21 cellular contexts compared by ENCODE assay signal in genomic region chr3:160691962-160692361, GRCh38. TPM values are rescaled to one million over a fixed set of nuclear protein-coding genes. Genes with fewer than 3 reads are reported as not detected.
"Had no signal": no experiment of that assay in that cellular context is flagged by ENCODE, and none has a peak within 500 bp of the region (broad histone marks: within the 10 kb centered on the region; RNA-seq: fewer than 3 reads in every experiment).

No MANE protein-coding gene starts in this region.

- H3K4me1 ChIP-seq: Peyer's patch, SJCRH30 had no signal

- H3K27me3 ChIP-seq: MG63, Peyer's patch, SJCRH30 had no signal

- H3K27ac ChIP-seq: Peyer's patch, SJCRH30 had no signal

- H3K9me3 ChIP-seq: MG63, Peyer's patch, SJCRH30 had no signal

- H3K4me3 ChIP-seq: MG63, Peyer's patch, SJCRH30 had no signal

- ATAC-seq: Right ventricle myocardium inferior, SK-N-SH treated with all-trans-retinoic acid at 6 μM for 48 hours had no signal

- DNase-seq: KBM-7, MG63, NCI-H1092 treated with DMSO at 0.1 percent for 48 hours, NCI-H1436, NCI-H187, NCI-H2029, NCI-H2081 treated with DMSO at 0.1 percent for 48 hours, NCI-H2171, NCI-H226, NCI-H446, NCI-H510A, NCI-H524 treated with DMSO at 0.1 percent for 48 hours, NCI-H774, Peyer's patch, SHP77 treated with DMSO at 0.1 percent for 48 hours, SJCRH30 had no signal

- H3K36me3 ChIP-seq: MG63, Peyer's patch, SJCRH30 had no signal

RNA-seq across cellular contexts. Expression of gene ARL14, which starts 15.0 kb away (rescaled TPM):
- total RNA-seq: LHCN-M2; Right ventricle myocardium inferior; RPMI7951; SJCRH30; T-helper 1 cell treated with Interleukin-12 subunit alpha and Interleukin-12 subunit beta and Interleukin-4 antibody, amounts not matched to agents 30 ng/mL and 1 ng/mL, for 36 hours had no signal
